ENCODE assay signal across 6 cellular contexts in the genomic region with DNA sequence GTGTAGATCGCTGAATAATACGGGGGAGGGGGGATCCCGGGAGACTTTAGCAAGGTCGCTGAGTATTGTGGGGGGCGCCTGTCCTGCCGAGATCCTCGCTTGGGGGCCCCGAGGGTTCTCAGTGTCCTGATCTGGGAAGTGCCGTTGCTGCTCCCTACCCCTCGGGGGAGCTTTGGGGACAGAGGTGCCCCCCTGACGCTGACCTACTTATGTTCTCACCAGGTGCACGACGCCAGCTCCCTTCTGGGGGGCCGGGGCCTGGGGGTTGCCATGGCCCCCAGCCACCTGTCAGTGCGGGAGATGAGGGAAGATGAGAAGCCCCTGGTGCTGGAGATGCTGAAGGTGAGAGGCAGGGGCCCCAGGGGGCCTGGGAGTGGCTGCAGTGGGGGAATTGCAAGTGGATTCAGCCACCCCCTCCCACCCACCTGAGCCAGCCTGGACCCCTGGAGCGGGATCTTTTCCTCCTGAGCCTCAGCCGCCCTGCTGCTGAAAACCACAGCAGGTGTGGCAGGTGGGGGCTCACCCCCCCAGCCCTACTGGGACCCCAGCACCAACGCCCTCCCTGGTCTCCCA. TPM values are rescaled to one million over a fixed set of nuclear protein-coding genes. Genes with fewer than 3 reads are reported as not detected.
A peak's percentile ranks its signal among the peaks of the same experiment; 100 is the strongest.
DNase-seq lines count a peak whose midpoint lies in the region; ATAC-seq and TF ChIP-seq lines count a peak whose summit lies in the region.

No MANE protein-coding gene starts in this region.

- DNase-seq in brain microvascular endothelial cell (no peak), osteoblast (ENCODE audit: insufficient read length, low spot score, missing footprints) (no peak), NCI-H2196 treated with DMSO at 0.1 percent for 48 hours (lab: John Stamatoyannopoulos, UW; ENCODE audit: unreplicated experiment) (no peak), iPS-NIHi11 (ENCODE audit: low spot score) (no peak)

- H3K9me3 ChIP-seq in HUES64 (ENCODE audit: insufficient read depth, low read depth, low read length) (no peaks in the 10 kb centered on the region), osteoblast (ENCODE audit: low read depth, low read length) (no peaks in the 10 kb centered on the region)

- peak overlapping the region; percentile 78 for H3K4me3 ChIP-seq in HUES64 (ENCODE audit: low read length)
- peak overlapping the region; percentile 68 for H3K4me3 ChIP-seq in brain microvascular endothelial cell (ENCODE audit: low read depth, low read length)
- peak overlapping the region; percentile 87 for H3K4me3 ChIP-seq in osteoblast (ENCODE audit: insufficient read depth, low read length)

- H4K20me1 ChIP-seq in osteoblast (ENCODE audit: insufficient read depth, low read length): no peaks in the 10 kb centered on the region

- peaks cover 24% of the 10 kb centered on the region for H3K4me1 ChIP-seq in HUES64 (ENCODE audit: insufficient read depth, low read length)
- peaks cover 45% of the 10 kb centered on the region for H3K4me1 ChIP-seq in osteoblast (ENCODE audit: insufficient read depth, low read length)

- H3K27ac ChIP-seq in HUES64 (ENCODE audit: low read depth, low read length): peak overlapping the region; percentile 76
- H3K27ac ChIP-seq in brain microvascular endothelial cell: peak overlapping the region; percentile 57
- peak overlapping the region; percentile 99 for H3K27ac ChIP-seq in osteoblast (ENCODE audit: low read depth, low read length)

- no peaks in the 10 kb centered on the region for H3K27me3 ChIP-seq in HUES64 (ENCODE audit: insufficient read depth, low read length)
- H3K27me3 ChIP-seq in brain microvascular endothelial cell (replicated peaks): no peaks in the 10 kb centered on the region
- H3K27me3 ChIP-seq in osteoblast (ENCODE audit: insufficient read depth, low read length): no peaks in the 10 kb centered on the region

- in situ Hi-C loops in brain microvascular endothelial cell (cut with HindIII; ENCODE audit: low pct_ligation_motif_present, low sequenced_read_pairs): no loop called here

- H2AFZ ChIP-seq in osteoblast (ENCODE audit: low read length): no peak overlapping the region

- peak overlapping the region; percentile 84 for H3K9ac ChIP-seq in HUES64 (ENCODE audit: low read depth, low read length)

- H3K4me2 ChIP-seq in osteoblast (ENCODE audit: insufficient read depth, low read length): peak overlapping the region; percentile 88

- H3K79me2 ChIP-seq in osteoblast (ENCODE audit: insufficient read depth, low read length): peaks cover 23% of the 10 kb centered on the region

- TF ChIP-seq CTCF in brain microvascular endothelial cell (IDR thresholded peaks at IDR 0.05; ENCODE audit: low read depth, low read length, missing control alignments) (no peak), osteoblast (IDR thresholded peaks at IDR 0.05; ENCODE audit: extremely low read depth, low read depth, low read length) (no peak)

- no peak for ATAC-seq in HG03139 (IDR thresholded peaks at IDR 0.05; ENCODE audit: unreplicated experiment)

- 6% methylated on average over 18 of the region's 18 CpGs for WGBS in HUES64

- H3K36me3 ChIP-seq in HUES64 (ENCODE audit: insufficient read depth, low read length) (no peaks in the 10 kb centered on the region), brain microvascular endothelial cell (replicated peaks) (peaks cover 9% of the 10 kb centered on the region), osteoblast (ENCODE audit: insufficient read depth, low read length) (peaks cover 7% of the 10 kb centered on the region)

RNA-seq across cellular contexts. Expression of a gene that starts 0.5 kb away (rescaled TPM):
- polyA plus RNA-seq in HUES64 (2013, experiment 1 of 2): 35.3 TPM
- polyA plus RNA-seq in HUES64 (2013, experiment 2 of 2): 34.2 TPM
- 8.3 and 11.2 TPM in 2 replicates for total RNA-seq in osteoblast

RNA-seq across cellular contexts. Expression of a gene that starts 2.7 kb away (rescaled TPM):
- 0.65 TPM for polyA plus RNA-seq in HUES64 (2013, experiment 1 of 2)
- 1.0 TPM for polyA plus RNA-seq in HUES64 (2013, experiment 2 of 2)
- total RNA-seq in osteoblast: 22.7 and 77.4 TPM in 2 replicates

RNA-seq across cellular contexts. Expression of a gene that starts 9.1 kb away (rescaled TPM):
- 10.1 TPM for polyA plus RNA-seq in HUES64 (2013, experiment 1 of 2)
- 10.2 TPM for polyA plus RNA-seq in HUES64 (2013, experiment 2 of 2)
- total RNA-seq in osteoblast: 1.5 and 2.9 TPM in 2 replicates

RNA-seq across cellular contexts. Expression of a gene that starts 21.0 kb away (rescaled TPM):
- 2.3 TPM for polyA plus RNA-seq in HUES64 (2013, experiment 1 of 2)
- polyA plus RNA-seq in HUES64 (2013, experiment 2 of 2): 2.0 TPM
- not detected in 2 replicates for total RNA-seq in osteoblast

RNA-seq across cellular contexts. Expression of a gene that starts 24.1 kb away (rescaled TPM):
- 54.9 TPM for polyA plus RNA-seq in HUES64 (2013, experiment 1 of 2)
- polyA plus RNA-seq in HUES64 (2013, experiment 2 of 2): 52.0 TPM
- 55.4 and 65.1 TPM in 2 replicates for total RNA-seq in osteoblast
